In the genomic region with DNA sequence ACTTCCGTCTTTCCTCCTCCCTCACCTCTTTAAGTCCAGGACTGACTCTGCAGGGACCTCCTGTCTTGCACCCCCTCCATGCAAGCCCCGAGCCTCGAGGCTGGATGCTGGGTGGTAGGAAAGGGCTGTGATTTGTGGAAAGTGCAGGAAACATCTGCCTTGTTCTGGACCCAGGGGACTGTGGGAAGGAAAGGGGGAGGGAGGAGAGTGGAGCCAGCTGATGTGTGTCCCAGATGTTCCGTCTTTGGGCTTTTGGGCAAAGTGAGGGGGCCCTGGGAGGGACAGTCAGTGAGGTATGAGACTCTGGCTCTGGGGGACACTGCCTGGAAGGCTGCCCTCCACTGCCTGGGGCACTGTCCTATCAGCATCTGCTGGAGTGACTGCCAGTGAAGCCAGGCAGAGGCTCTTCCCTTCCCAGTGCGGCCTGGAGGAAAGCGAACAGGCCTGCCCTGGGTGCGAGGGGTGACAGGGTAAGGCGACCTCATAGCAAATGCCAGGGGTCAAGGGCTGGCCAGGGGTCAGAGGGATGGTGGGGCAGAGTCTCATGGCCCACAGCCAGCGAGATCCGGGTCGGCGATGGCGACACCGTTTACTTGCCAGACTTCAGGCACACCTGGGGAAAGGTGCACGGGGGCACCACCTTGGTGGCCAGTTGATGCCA, we compare ENCODE assay signal across 24 cellular contexts. TPM values are rescaled to one million over a fixed set of nuclear protein-coding genes. Genes with fewer than 3 reads are reported as not detected.
DNase-seq lines count a peak whose midpoint lies in the region; ATAC-seq and TF ChIP-seq lines count a peak whose summit lies in the region.
"Had no signal": no experiment of that assay in that cellular context is flagged by ENCODE, and none has a peak within 500 bp of the region (broad histone marks: within the 10 kb centered on the region; RNA-seq: fewer than 3 reads in every experiment).

No MANE protein-coding gene starts in this region.

- H3K36me3 ChIP-seq in lower lobe of right lung (no peaks in the 10 kb centered on the region), upper lobe of left lung (no peaks in the 10 kb centered on the region)
- H3K36me3 ChIP-seq: neural progenitor cell had no signal

- H3K4me3 ChIP-seq in lower lobe of right lung (no peak overlapping the region), upper lobe of left lung (no peak overlapping the region)
- H3K4me3 ChIP-seq: neural progenitor cell had no signal

- intact Hi-C loops in lower lobe of right lung (cut with DNase I) = no loop called here

- peaks cover 3% of the 10 kb centered on the region for H3K4me1 Mint-ChIP-seq in activated naive CD8-positive, alpha-beta T cell treated with anti-CD3 and anti-CD28 coated beads, Interleukin-2, amount 10 ng/mL, durations not matched to agents 7 days and 5 days
- peaks cover 2% of the 10 kb centered on the region for H3K4me1 Mint-ChIP-seq in activated naive CD8-positive, alpha-beta T cell treated with anti-CD3 and anti-CD28 coated beads for 36 hours
- H3K4me1 Mint-ChIP-seq in chondrocyte (ENCODE audit: low read depth) = no peaks in the 10 kb centered on the region
- H3K4me1 Mint-ChIP-seq: central memory CD8-positive, alpha-beta T cell had no signal

- TF ChIP-seq EP300 in upper lobe of left lung (IDR thresholded peaks at IDR 0.05) = no peak

- H3K9me3 ChIP-seq in lower lobe of right lung (peaks cover 5% of the 10 kb centered on the region), upper lobe of left lung (no peaks in the 10 kb centered on the region)

- H3K4me1 ChIP-seq in lower lobe of right lung (no peaks in the 10 kb centered on the region), upper lobe of left lung (no peaks in the 10 kb centered on the region)
- H3K4me1 ChIP-seq: neural progenitor cell had no signal

- peaks cover 9% of the 10 kb centered on the region for H3K27me3 Mint-ChIP-seq in activated naive CD8-positive, alpha-beta T cell treated with anti-CD3 and anti-CD28 coated beads, Interleukin-2, amount 10 ng/mL, durations not matched to agents 7 days and 5 days
- peaks cover 10% of the 10 kb centered on the region for H3K27me3 Mint-ChIP-seq in activated naive CD8-positive, alpha-beta T cell treated with anti-CD3 and anti-CD28 coated beads for 36 hours
- peaks cover 28% of the 10 kb centered on the region for H3K27me3 Mint-ChIP-seq in chondrocyte (ENCODE audit: low read depth)

- TF ChIP-seq CTCF in chondrocyte (IDR thresholded peaks at IDR 0.05) = no peak
- no peak for TF ChIP-seq CTCF in lower lobe of right lung (IDR thresholded peaks at IDR 0.05)
- no peak for TF ChIP-seq CTCF in upper lobe of left lung (IDR thresholded peaks at IDR 0.05)

- POLR2A ChIA-PET in activated naive CD8-positive, alpha-beta T cell treated with anti-CD3 and anti-CD28 coated beads, Interleukin-2, amount 10 ng/mL, durations not matched to agents 7 days and 5 days (lab: Charles Lee) = no interaction called here

- ATAC-seq in activated naive CD8-positive, alpha-beta T cell treated with anti-CD3 and anti-CD28 coated beads, Interleukin-2, amount 10 ng/mL, durations not matched to agents 7 days and 5 days (ENCODE audit: low read depth) = no peak
- no peak for ATAC-seq in lower lobe of right lung
- no peak for ATAC-seq in upper lobe of left lung (ENCODE audit: low FRiP score in 2 of 2)
- no peak for ATAC-seq in HG03442 (IDR thresholded peaks at IDR 0.05; ENCODE audit: unreplicated experiment)

- peak; percentile 18 for DNase-seq in activated naive CD8-positive, alpha-beta T cell treated with anti-CD3 and anti-CD28 coated beads, Interleukin-2, amount 10 ng/mL, durations not matched to agents 7 days and 5 days
- no peak for DNase-seq in activated naive CD8-positive, alpha-beta T cell treated with anti-CD3 and anti-CD28 coated beads for 36 hours
- peak; percentile 69 for DNase-seq in chondrocyte (ENCODE audit: low spot score)
- peak; percentile 38 for DNase-seq in lower lobe of right lung
- DNase-seq in upper lobe of left lung = peak; percentile 8 to 54
- no peak for DNase-seq in activated gamma-delta T cell (lab: John Stamatoyannopoulos, UW)
- DNase-seq in hippocampal formation (lab: John Stamatoyannopoulos, UW) = no peak
- DNase-seq: activated CD4-positive, alpha-beta T cell treated with anti-CD3 and anti-CD28 coated beads, Interleukin-2, amount 10 ng/mL, durations not matched to agents 7 days and 5 days; activated naive CD4-positive, alpha-beta T cell treated with Interleukin-2 at 50 U/mL for 16 hours; GDM1; left cardiac atrium; MM.1S; NCI-H1436 treated with DMSO at 0.1 percent for 48 hours; NCI-H748 treated with DMSO at 0.1 percent for 48 hours; SHP77 had no signal

- no peak for TF ChIP-seq POLR2A in upper lobe of left lung (IDR thresholded peaks at IDR 0.05)

- no peak overlapping the region for H3K27ac Mint-ChIP-seq in activated naive CD8-positive, alpha-beta T cell treated with anti-CD3 and anti-CD28 coated beads, Interleukin-2, amount 10 ng/mL, durations not matched to agents 7 days and 5 days
- H3K27ac Mint-ChIP-seq in activated naive CD8-positive, alpha-beta T cell treated with anti-CD3 and anti-CD28 coated beads for 36 hours = no peak overlapping the region
- no peak overlapping the region for H3K27ac Mint-ChIP-seq in chondrocyte (ENCODE audit: unreplicated experiment)
- H3K27ac Mint-ChIP-seq: activated CD4-positive, alpha-beta T cell treated with anti-CD3 and anti-CD28 coated beads, Interleukin-2, amount 10 ng/mL, durations not matched to agents 7 days and 5 days; neural progenitor cell had no signal

- H3K9me3 Mint-ChIP-seq in activated naive CD8-positive, alpha-beta T cell treated with anti-CD3 and anti-CD28 coated beads, Interleukin-2, amount 10 ng/mL, durations not matched to agents 7 days and 5 days = no peaks in the 10 kb centered on the region
- peaks cover 9% of the 10 kb centered on the region for H3K9me3 Mint-ChIP-seq in activated naive CD8-positive, alpha-beta T cell treated with anti-CD3 and anti-CD28 coated beads for 36 hours
- peaks cover 14% of the 10 kb centered on the region for H3K9me3 Mint-ChIP-seq in chondrocyte (ENCODE audit: low read depth)
- H3K9me3 Mint-ChIP-seq: activated CD4-positive, alpha-beta T cell treated with anti-CD3 and anti-CD28 coated beads, Interleukin-2, amount 10 ng/mL, durations not matched to agents 7 days and 5 days had no signal

- no peaks in the 10 kb centered on the region for H3K27me3 ChIP-seq in lower lobe of right lung (ENCODE audit: low read depth)
- no peaks in the 10 kb centered on the region for H3K27me3 ChIP-seq in upper lobe of left lung
- H3K27me3 ChIP-seq: neural progenitor cell had no signal

- WGBS in upper lobe of left lung, 2 donors = 51 to 70% methylated on average over 8 to 15 of the region's 15 CpGs

- H3K27ac ChIP-seq in lower lobe of right lung = no peak overlapping the region
- H3K27ac ChIP-seq in upper lobe of left lung = no peak overlapping the region
- H3K27ac ChIP-seq: neural progenitor cell had no signal

- no peaks in the 10 kb centered on the region for H3K36me3 Mint-ChIP-seq in activated naive CD8-positive, alpha-beta T cell treated with anti-CD3 and anti-CD28 coated beads, Interleukin-2, amount 10 ng/mL, durations not matched to agents 7 days and 5 days
- H3K36me3 Mint-ChIP-seq in activated naive CD8-positive, alpha-beta T cell treated with anti-CD3 and anti-CD28 coated beads for 36 hours = no peaks in the 10 kb centered on the region
- peaks cover 4% of the 10 kb centered on the region for H3K36me3 Mint-ChIP-seq in chondrocyte (ENCODE audit: low read depth)
- H3K36me3 Mint-ChIP-seq: neural progenitor cell had no signal

- H3K4me3 Mint-ChIP-seq in activated naive CD8-positive, alpha-beta T cell treated with anti-CD3 and anti-CD28 coated beads, Interleukin-2, amount 10 ng/mL, durations not matched to agents 7 days and 5 days = no peak overlapping the region
- no peak overlapping the region for H3K4me3 Mint-ChIP-seq in activated naive CD8-positive, alpha-beta T cell treated with anti-CD3 and anti-CD28 coated beads for 36 hours
- H3K4me3 Mint-ChIP-seq in chondrocyte (ENCODE audit: unreplicated experiment) = no peak overlapping the region
- H3K4me3 Mint-ChIP-seq: activated CD4-positive, alpha-beta T cell treated with anti-CD3 and anti-CD28 coated beads, Interleukin-2, amount 10 ng/mL, durations not matched to agents 7 days and 5 days; central memory CD8-positive, alpha-beta T cell; neural progenitor cell had no signal

RNA-seq across cellular contexts. Expression of gene MRGPRD, which starts 1.7 kb away (rescaled TPM):
- total RNA-seq in activated naive CD8-positive, alpha-beta T cell treated with anti-CD3 and anti-CD28 coated beads, Interleukin-2, amount 10 ng/mL, durations not matched to agents 7 days and 5 days = not detected
- total RNA-seq in activated naive CD8-positive, alpha-beta T cell treated with anti-CD3 and anti-CD28 coated beads for 36 hours = not detected
- total RNA-seq in chondrocyte (not detected in 3 replicates), lower lobe of right lung (not detected), upper lobe of left lung (not detected)
- total RNA-seq: activated CD4-positive, alpha-beta T cell treated with anti-CD3 and anti-CD28 coated beads, Interleukin-2, amount 10 ng/mL, durations not matched to agents 7 days and 5 days; epithelial cell of proximal tubule; frontal cortex; left cardiac atrium; mononuclear cell; pulmonary artery endothelial cell; subcutaneous adipose tissue; T-helper 1 cell treated with Interleukin-12 subunit alpha and Interleukin-12 subunit beta and Interleukin-4 antibody, amounts not matched to agents 30 ng/mL and 1 ng/mL, for 36 hours had no signal

RNA-seq across cellular contexts. Expression of gene MRGPRF, which starts 34.0 kb away (rescaled TPM):
- not detected for total RNA-seq in activated naive CD8-positive, alpha-beta T cell treated with anti-CD3 and anti-CD28 coated beads, Interleukin-2, amount 10 ng/mL, durations not matched to agents 7 days and 5 days
- total RNA-seq in activated naive CD8-positive, alpha-beta T cell treated with anti-CD3 and anti-CD28 coated beads for 36 hours = not detected
- total RNA-seq in chondrocyte (1.6 to 8.8 TPM (median 8.2 TPM) in 3 replicates), lower lobe of right lung (11.5 TPM), upper lobe of left lung (10 to 100 TPM in 3 of 6 donors, 1 to 10 TPM in 3; 3.0 to 16.2 (median 10.7) TPM)
- total RNA-seq: activated CD4-positive, alpha-beta T cell treated with anti-CD3 and anti-CD28 coated beads, Interleukin-2, amount 10 ng/mL, durations not matched to agents 7 days and 5 days; pulmonary artery endothelial cell; T-helper 1 cell treated with Interleukin-12 subunit alpha and Interleukin-12 subunit beta and Interleukin-4 antibody, amounts not matched to agents 30 ng/mL and 1 ng/mL, for 36 hours had no signal

Comparison
In these comparisons a context has a peak if more than half of its experiments do, and no peak if none do; other contexts are left out.
1. DNase-seq: peak in activated naive CD8-positive, alpha-beta T cell treated with anti-CD3 and anti-CD28 coated beads, Interleukin-2, amount 10 ng/mL, durations not matched to agents 7 days and 5 days (single experiment), chondrocyte (single experiment), lower lobe of right lung (single experiment) and upper lobe of left lung (2 of 2); none in activated naive CD8-positive, alpha-beta T cell treated with anti-CD3 and anti-CD28 coated beads for 36 hours (single experiment), activated gamma-delta T cell (single experiment) and hippocampal formation (0 of 2).